ENCODE assay signal across 10 cellular contexts in the genomic region with DNA sequence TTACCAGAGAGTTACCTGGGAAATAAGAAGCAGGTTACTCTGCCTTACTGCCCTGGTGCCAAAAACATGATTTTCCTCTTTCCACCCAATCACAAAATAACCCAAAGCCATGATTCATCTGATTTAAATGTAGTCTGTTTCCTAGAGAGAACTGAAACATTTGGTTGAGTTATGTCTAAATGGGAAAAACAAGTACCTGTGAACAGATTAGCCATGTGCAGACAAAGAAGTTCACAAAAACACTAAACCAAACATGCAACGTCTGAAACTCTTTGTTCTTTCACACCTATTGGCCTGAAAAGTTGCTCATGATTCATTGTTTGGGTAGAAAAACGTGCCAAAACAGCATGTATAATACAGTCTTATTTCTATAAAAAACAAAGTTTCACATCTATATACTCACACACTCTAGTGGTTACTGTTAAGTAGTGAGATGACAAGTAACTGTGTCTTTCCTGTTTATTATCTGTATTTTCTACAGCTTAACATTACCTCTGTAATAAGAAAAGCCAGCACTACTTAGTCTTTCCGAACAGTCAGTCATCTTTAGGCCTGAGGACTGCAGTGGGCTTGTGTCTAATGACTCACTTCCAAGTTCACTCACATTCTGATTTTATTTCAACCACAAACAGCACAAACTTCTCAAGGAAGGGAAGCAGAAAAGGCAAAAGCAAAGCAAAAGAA. TPM values are rescaled to one million over a fixed set of nuclear protein-coding genes. Genes with fewer than 3 reads are reported as not detected.
A peak's percentile ranks its signal among the peaks of the same experiment; 100 is the strongest.
DNase-seq lines count a peak whose midpoint lies in the region; ATAC-seq, FAIRE-seq and TF ChIP-seq lines count a peak whose summit lies in the region.
"Had no signal": no experiment of that assay in that cellular context is flagged by ENCODE, and none has a peak within 500 bp of the region (broad histone marks: within the 10 kb centered on the region; RNA-seq: fewer than 3 reads in every experiment).

No MANE protein-coding gene starts in this region.

- peaks cover 41% of the 10 kb centered on the region for H3K4me1 ChIP-seq in GM12878 (ENCODE audit: control insufficient read depth, insufficient read depth, low read length)
- H3K4me1 ChIP-seq in rectal smooth muscle tissue (ENCODE audit: control insufficient read depth, insufficient read depth, low read length) = peaks cover 21% of the 10 kb centered on the region

- H3K27ac ChIP-seq in GM12878 (ENCODE audit: control insufficient read depth, insufficient read depth) (peak overlapping the region; percentile 90), rectal smooth muscle tissue (ENCODE audit: low read depth, low read length) (peak overlapping the region; percentile 75)

- peaks cover 2% of the 10 kb centered on the region for H3K27me3 Mint-ChIP-seq in activated CD8-positive, alpha-beta memory T cell treated with anti-CD3 and anti-CD28 coated beads, Interleukin-2, amount 10 ng/mL, durations not matched to agents 7 days and 5 days
- H3K27me3 Mint-ChIP-seq: B cell had no signal

- in situ Hi-C loops in GM12878 (cut with MboI) = no loop called here

- TF ChIP-seq EP300 in GM12878 (IDR thresholded peaks at IDR 0.05; ENCODE audit: borderline replicate concordance in 1 of 2, control insufficient read depth in 1 of 2, low read depth in 2 of 2, low read length in 2 of 2) = peak in 1 of 2 experiments; percentile 14; a peak in 2 of 4 replicates

- H3K27ac Mint-ChIP-seq in activated CD8-positive, alpha-beta memory T cell treated with anti-CD3 and anti-CD28 coated beads, Interleukin-2, amount 10 ng/mL, durations not matched to agents 7 days and 5 days = peak overlapping the region; percentile 53
- H3K27ac Mint-ChIP-seq: B cell had no signal

- H3K36me3 Mint-ChIP-seq in activated CD8-positive, alpha-beta memory T cell treated with anti-CD3 and anti-CD28 coated beads, Interleukin-2, amount 10 ng/mL, durations not matched to agents 7 days and 5 days = no peaks in the 10 kb centered on the region

- FAIRE-seq in GM12878 (lab: Jason Lieb, UNC) = peak; percentile 86
- FAIRE-seq: TTC549 had no signal

- TF ChIP-seq POLR2A in GM12878 (IDR thresholded peaks at IDR 0.05; ENCODE audit: low read depth, low read length) = no peak

- RAD21 ChIA-PET in GM12878 (lab: Charles Lee; ENCODE audit: unreplicated experiment) = interaction anchor here (0.6 to 1.3 kb wide), 7 partner anchors 13 to 55 kb away, joined by 3 to 6 read pairs (median 4); no protein-coding TSS in a partner anchor

- no peak overlapping the region for H3K4me3 Mint-ChIP-seq in activated CD8-positive, alpha-beta memory T cell treated with anti-CD3 and anti-CD28 coated beads, Interleukin-2, amount 10 ng/mL, durations not matched to agents 7 days and 5 days
- H3K4me3 Mint-ChIP-seq: B cell had no signal

- DNase-seq in activated CD8-positive, alpha-beta memory T cell treated with anti-CD3 and anti-CD28 coated beads, Interleukin-2, amount 10 ng/mL, durations not matched to agents 7 days and 5 days = no peak
- DNase-seq in activated CD8-positive, alpha-beta memory T cell treated with anti-CD3 and anti-CD28 coated beads for 24 hours = no peak
- DNase-seq in GM12878 (ENCODE audit: low read depth, low spot score) (peak; percentile 93), NCI-H128 (lab: John Stamatoyannopoulos, UW; ENCODE audit: unreplicated experiment) (no peak), OCI-M1 (lab: John Stamatoyannopoulos, UW) (no peak)
- DNase-seq in activated CD4-positive, CD25-positive, alpha-beta regulatory T cell treated with anti-CD3 and anti-CD28 coated beads, Interleukin-2, amount 50 U/mL, for 72 hours = no peak

- no TSS peak for BruUV-seq in GM12878 (replicated peaks; lab: Mats Ljungman, UMichigan)

- H2AFZ ChIP-seq in GM12878 (ENCODE audit: control insufficient read depth, low read depth, low read length) = peak overlapping the region; percentile 16

- peaks cover 5 to 17% of the 10 kb centered on the region in 2 experiments; a peak in 3 of 4 replicates for H3K36me3 ChIP-seq in GM12878 (ENCODE audit: control insufficient read depth in 2 of 2, insufficient read depth in 2 of 2, low read length in 1 of 2)
- H3K36me3 ChIP-seq in rectal smooth muscle tissue (ENCODE audit: control insufficient read depth, insufficient read depth, low read length) = peaks cover 2% of the 10 kb centered on the region

- POLR2A ChIA-PET in GM12878 (lab: Charles Lee) = interaction anchor here (1.0 kb wide), 1 partner anchor 39 kb away, joined by 4 read pairs; no protein-coding TSS in a partner anchor

- peaks cover 22% of the 10 kb centered on the region for H3K4me1 Mint-ChIP-seq in activated CD8-positive, alpha-beta memory T cell treated with anti-CD3 and anti-CD28 coated beads, Interleukin-2, amount 10 ng/mL, durations not matched to agents 7 days and 5 days
- H3K4me1 Mint-ChIP-seq: B cell had no signal

- peaks cover 13% of the 10 kb centered on the region; the same call in 2 of the 3 replicates for H3K9me3 ChIP-seq in GM12878 (replicated peaks; ENCODE audit: control insufficient read depth, insufficient read depth, low read length)

- CTCF ChIA-PET in activated CD8-positive, alpha-beta memory T cell treated with anti-CD3 and anti-CD28 coated beads, Interleukin-2, amount 10 ng/mL, durations not matched to agents 7 days and 5 days (lab: Charles Lee) = no interaction called here
- CTCF ChIA-PET in GM12878 (lab: Yijun Ruan, JAX) = interaction anchor here (1.5 kb wide), 1 partner anchor 10 kb away, joined by 4 read pairs; no protein-coding TSS in a partner anchor

- no peaks in the 10 kb centered on the region for H3K9me3 Mint-ChIP-seq in activated CD8-positive, alpha-beta memory T cell treated with anti-CD3 and anti-CD28 coated beads, Interleukin-2, amount 10 ng/mL, durations not matched to agents 7 days and 5 days (ENCODE audit: low read depth)

- no peak overlapping the region for H3K4me3 ChIP-seq in GM12878
- H3K4me3 ChIP-seq in rectal smooth muscle tissue (ENCODE audit: low read length) = no peak overlapping the region

- H3K4me2 ChIP-seq in GM12878 (ENCODE audit: control insufficient read depth, insufficient read depth) = peak overlapping the region; percentile 44

- TF ChIP-seq CTCF in GM12878 (IDR thresholded peaks at IDR 0.05 in 2 of 3, conservative IDR thresholded peaks at IDR 0.05 in 1 of 3; ENCODE audit: control insufficient read depth in 2 of 3, extremely low read depth in 1 of 3, insufficient read depth in 1 of 3, low read depth in 3 of 3, low read length in 3 of 3) = no peak; a peak in 1 of 6 replicates

- peaks cover 15% of the 10 kb centered on the region for H3K79me2 ChIP-seq in GM12878 (ENCODE audit: control insufficient read depth, insufficient read depth, low read length)

- no peaks in the 10 kb centered on the region for H3K27me3 ChIP-seq in GM12878 (replicated peaks in 1 of 2; ENCODE audit: control insufficient read depth in 2 of 2, insufficient read depth in 2 of 2, low read length in 1 of 2)
- no peaks in the 10 kb centered on the region for H3K27me3 ChIP-seq in rectal smooth muscle tissue (ENCODE audit: control insufficient read depth, insufficient read depth, low read length)

- 5% methylated on average over 3 of the region's 3 CpGs for WGBS in GM12878 (ENCODE audit: insufficient coverage, insufficient replicate concordance, low lambda C conversion rate, missing lambda C conversion rate)

- SMC1A ChIA-PET in GM12878 (lab: Charles Lee; ENCODE audit: uncharacterized antibody, unreplicated experiment) = interaction anchor here (1.1 to 1.2 kb wide), 3 partner anchors 13 to 102 kb away, joined by 3 to 4 read pairs (median 3); no protein-coding TSS in a partner anchor

- no peak for TF ChIP-seq RAD21 in GM12878 (IDR thresholded peaks at IDR 0.05; ENCODE audit: insufficient read depth, low read depth, low read length)

- intact Hi-C loops in GM12878 (cut with micrococcal nuclease; ENCODE audit: unreplicated experiment) = loop anchor here (1.0 kb wide), 2 partner anchors 29 to 38 kb away; no protein-coding TSS in a partner anchor

- H3K9ac ChIP-seq in GM12878 (ENCODE audit: control insufficient read depth, insufficient read depth, low read length) (peak overlapping the region; percentile 18; the same call in 1 of the 2 replicates), rectal smooth muscle tissue (ENCODE audit: low read length) (no peak overlapping the region)

- peak; percentile 88 for ATAC-seq in activated CD8-positive, alpha-beta memory T cell treated with anti-CD3 and anti-CD28 coated beads, Interleukin-2, amount 10 ng/mL, durations not matched to agents 7 days and 5 days
- ATAC-seq in HG03066 (IDR thresholded peaks at IDR 0.05; ENCODE audit: low read depth, unreplicated experiment) (peak; percentile 67), GM12878 (peak; percentile 89)

- no peaks in the 10 kb centered on the region for H4K20me1 ChIP-seq in GM12878 (ENCODE audit: control insufficient read depth, insufficient read depth)

TF ChIP-seq in GM12878, 131 proteins besides CTCF, POLR2A, EP300 and RAD21 (continues in another document):
- TF ChIP-seq, protein P1, sequence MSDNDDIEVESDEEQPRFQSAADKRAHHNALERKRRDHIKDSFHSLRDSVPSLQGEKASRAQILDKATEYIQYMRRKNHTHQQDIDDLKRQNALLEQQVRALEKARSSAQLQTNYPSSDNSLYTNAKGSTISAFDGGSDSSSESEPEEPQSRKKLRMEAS (IDR thresholded peaks at IDR 0.05; ENCODE audit: low read depth, low read length) = no peak
- TF ChIP-seq ATF7 (IDR thresholded peaks at IDR 0.05; ENCODE audit: low read depth) (peak; percentile 89), NR2C1 (IDR thresholded peaks at IDR 0.05) (no peak), ZNF274 (IDR thresholded peaks at IDR 0.05; ENCODE audit: insufficient read depth, insufficient read length) (no peak)

RNA-seq across cellular contexts. Expression of a gene that starts 30.1 kb away (rescaled TPM):
- 1 to 10 TPM; 1.8 to 3.3 TPM for total RNA-seq in activated CD8-positive, alpha-beta memory T cell treated with anti-CD3 and anti-CD28 coated beads, Interleukin-2, amount 10 ng/mL, durations not matched to agents 7 days and 5 days
- 19.8 and 20.0 TPM in 2 replicates for total RNA-seq in GM12878 (2013; cell fraction: nucleolus; rRNA removed)
- total RNA-seq in GM12878 (2014; rRNA removed) (3.0 and 4.1 TPM in 2 replicates), GM12878 (2014; rRNA removed; fragmentation: Illumina TruSeq; extraction: Trizol) (2.8 and 3.9 TPM in 2 replicates), GM12878 (2021) (8.0 and 10.7 TPM in 2 replicates)
- polyA plus RNA-seq in GM12878 (2011; ENCODE audit: low read depth) = 11.6 TPM
- polyA plus RNA-seq in GM12878 (2011; rRNA removed) (12.1 and 15.9 TPM in 2 replicates), GM12878 (2014; fragmentation: Illumina TruSeq; extraction: Trizol) (6.6 and 7.0 TPM in 2 replicates), GM12878 (2014; fragmentation: Nextera tagmentation; extraction: Ambion mirVana) (1 to 10 TPM in 1 of 2 experiments, under 1 TPM in 1; 0.71 to 2.4 TPM), GM12878 (2014; rRNA removed) (4.3 and 5.3 TPM in 2 replicates), GM12878 (2016; fragmentation: Nextera tagmentation; extraction: Ambion mirVana) (1 to 10 TPM; 4.1 to 6.5 TPM)
- polyA plus RNA-seq in GM12878 (2011; cell fraction: cytosol; rRNA removed) = 12.6 and 20.8 TPM in 2 replicates
- polyA plus RNA-seq in GM12878 (2011; cell fraction: nucleus; rRNA removed) = 5.0 and 7.8 TPM in 2 replicates
- 27.8 and 39.8 TPM in 2 replicates for polyA plus RNA-seq in GM12878 (2012)
- polyA minus RNA-seq in GM12878 (2011; rRNA and poly(A)+ RNA removed) = 20.9 and 22.8 TPM in 2 replicates
- polyA minus RNA-seq in GM12878 (2011; cell fraction: cytosol; rRNA and poly(A)+ RNA removed) = 5.3 and 10.3 TPM in 2 replicates
- 7.4 and 21.9 TPM in 2 replicates for polyA minus RNA-seq in GM12878 (2011; cell fraction: nucleus; rRNA and poly(A)+ RNA removed)
